In genomic region chr5:6188344-6188743, GRCh38 we compare ENCODE assay signal across 10 cellular contexts.
DNase-seq lines count a peak whose midpoint lies in the region; ATAC-seq, FAIRE-seq and TF ChIP-seq lines count a peak whose summit lies in the region.
"Had no signal": no experiment of that assay in that cellular context is flagged by ENCODE, and none has a peak within 500 bp of the region (broad histone marks: within the 10 kb centered on the region; RNA-seq: fewer than 3 reads in every experiment).

No MANE protein-coding gene starts in this region.

- DNase-seq in GM19239 (ENCODE audit: insufficient read length, low spot score) (peak; percentile 36), mucosa of gallbladder (ENCODE audit: low spot score) (no peak), SIG-M5 (lab: John Stamatoyannopoulos, UW) (no peak), MV-4-11 (lab: John Stamatoyannopoulos, UW) (no peak)
- no peak for DNase-seq in activated CD8-positive, alpha-beta memory T cell treated with anti-CD3 and anti-CD28 coated beads for 24 hours
- DNase-seq: activated CD8-positive, alpha-beta memory T cell treated with anti-CD3 and anti-CD28 coated beads, Interleukin-2, amount 50 U/mL, for 4 hours; stimulated activated naive CD8-positive, alpha-beta T cell treated with anti-CD3 and anti-CD28 coated beads, Interleukin-15, amount 100 ng/mL, for 72 hours had no signal

- no peaks in the 10 kb centered on the region for H3K9me3 ChIP-seq in DOHH2 (ENCODE audit: control insufficient read depth, insufficient read depth, low read length)

- peak overlapping the region; percentile 93 for H3K27ac ChIP-seq in DOHH2 (ENCODE audit: low read depth, low read length)

- no peaks in the 10 kb centered on the region for H3K9me2 ChIP-seq in DOHH2 (replicated peaks; ENCODE audit: control insufficient read depth, low read length)

- no peaks in the 10 kb centered on the region for H3K36me3 ChIP-seq in DOHH2 (ENCODE audit: control insufficient read depth, low read length)

- FAIRE-seq in GM19239 (lab: Jason Lieb, UNC): peak; percentile 21

- H3K4me3 ChIP-seq in DOHH2 (ENCODE audit: low read length): peak overlapping the region; percentile 68

- peaks cover 43% of the 10 kb centered on the region for H3K4me1 ChIP-seq in DOHH2 (ENCODE audit: control insufficient read depth, low read length)

- H3F3A ChIP-seq in DOHH2 (ENCODE audit: control insufficient read depth, insufficient read depth): peaks cover 8% of the 10 kb centered on the region; the same call in 1 of the 2 replicates

- H3K27me3 ChIP-seq in DOHH2 (ENCODE audit: control insufficient read depth, low read length): no peaks in the 10 kb centered on the region

- H3K4me2 ChIP-seq in DOHH2 (ENCODE audit: low read length): peak overlapping the region; percentile 91

- peak; percentile 96 for ATAC-seq in HG02798 (IDR thresholded peaks at IDR 0.05; ENCODE audit: poor library complexity, unreplicated experiment)
- peak; percentile 96 for ATAC-seq in HG03571 (IDR thresholded peaks at IDR 0.05; ENCODE audit: unreplicated experiment)
- ATAC-seq: stimulated activated naive CD8-positive, alpha-beta T cell treated with anti-CD3 and anti-CD28 coated beads, Interleukin-15, amount 100 ng/mL, for 72 hours had no signal

- TF ChIP-seq CTCF in DOHH2 (IDR thresholded peaks at IDR 0.05; ENCODE audit: low read depth, low read length, poor library complexity, severe bottlenecking): no peak

- no peaks in the 10 kb centered on the region for H4K20me1 ChIP-seq in DOHH2 (ENCODE audit: control insufficient read depth, insufficient read depth, low read depth, low read length)

- no peaks in the 10 kb centered on the region for H3K79me2 ChIP-seq in DOHH2 (ENCODE audit: control insufficient read depth, low read length)
